ENCODE assay signal across 11 cellular contexts in genomic region chr1:216034506-216034905, GRCh38.
A peak's percentile ranks its signal among the peaks of the same experiment; 100 is the strongest.
DNase-seq lines count a peak whose midpoint lies in the region; ATAC-seq and TF ChIP-seq lines count a peak whose summit lies in the region.
"Had no signal": no experiment of that assay in that cellular context is flagged by ENCODE, and none has a peak within 500 bp of the region (broad histone marks: within the 10 kb centered on the region; RNA-seq: fewer than 3 reads in every experiment).

No MANE protein-coding gene starts in this region.

- H3K27me3 ChIP-seq in left lung = no peaks in the 10 kb centered on the region
- H3K27me3 ChIP-seq: esophagus squamous epithelium, upper lobe of right lung had no signal

- no peaks in the 10 kb centered on the region for H3K36me3 ChIP-seq in left lung
- H3K36me3 ChIP-seq: esophagus squamous epithelium, upper lobe of right lung had no signal

- no peak for TF ChIP-seq CTCF in left lung (IDR thresholded peaks at IDR 0.05)

- no peak overlapping the region for H3K4me3 ChIP-seq in left lung
- H3K4me3 ChIP-seq: esophagus squamous epithelium, upper lobe of right lung had no signal

- intact Hi-C loops in left lung (cut with DNase I) = no loop called here

- no peaks in the 10 kb centered on the region for H3K9me3 ChIP-seq in left lung
- H3K9me3 ChIP-seq: esophagus squamous epithelium, upper lobe of right lung had no signal

- H3K4me1 ChIP-seq in left lung = no peaks in the 10 kb centered on the region
- H3K4me1 ChIP-seq: esophagus squamous epithelium, upper lobe of right lung had no signal

- DNase-seq in D341Med (ENCODE audit: low spot score) (peak; percentile 46), SHP77 (lab: John Stamatoyannopoulos, UW) (peak; percentile 20 to 27), left lobe of liver (ENCODE audit: low spot score) (no peak), left lung (no peak), superior temporal gyrus (ENCODE audit: extremely low spot score) (no peak)
- DNase-seq in stimulated activated CD8-positive, alpha-beta memory T cell treated with anti-CD3 and anti-CD28 coated beads, Interleukin-4, amount 100 ng/mL, for 48 hours = no peak
- no peak for DNase-seq in activated CD4-positive, alpha-beta T cell treated with anti-CD3 and anti-CD28 coated beads, Interleukin-2, amount 50 U/mL, for 48 hours
- DNase-seq: amniotic stem cell, esophagus squamous epithelium, upper lobe of right lung had no signal

- peak; percentile 49 for ATAC-seq in HG02884 (IDR thresholded peaks at IDR 0.05; ENCODE audit: unreplicated experiment)
- peak; percentile 54 for ATAC-seq in left lobe of liver
- no peak for ATAC-seq in left lung
- ATAC-seq: upper lobe of right lung had no signal

- H3K27ac ChIP-seq in left lung = no peak overlapping the region
- H3K27ac ChIP-seq: esophagus squamous epithelium, upper lobe of right lung had no signal

Comparison
In these comparisons a context has a peak if more than half of its experiments do, and no peak if none do; other contexts are left out.
1. DNase-seq: peak in D341Med (single experiment) and SHP77 (2 of 2); none in left lobe of liver (single experiment), left lung (0 of 2), stimulated activated CD8-positive, alpha-beta memory T cell treated with anti-CD3 and anti-CD28 coated beads, Interleukin-4, amount 100 ng/mL, for 48 hours (single experiment), activated CD4-positive, alpha-beta T cell treated with anti-CD3 and anti-CD28 coated beads, Interleukin-2, amount 50 U/mL, for 48 hours (0 of 2) and superior temporal gyrus (single experiment).